20 cellular contexts compared by ENCODE assay signal in the genomic region with DNA sequence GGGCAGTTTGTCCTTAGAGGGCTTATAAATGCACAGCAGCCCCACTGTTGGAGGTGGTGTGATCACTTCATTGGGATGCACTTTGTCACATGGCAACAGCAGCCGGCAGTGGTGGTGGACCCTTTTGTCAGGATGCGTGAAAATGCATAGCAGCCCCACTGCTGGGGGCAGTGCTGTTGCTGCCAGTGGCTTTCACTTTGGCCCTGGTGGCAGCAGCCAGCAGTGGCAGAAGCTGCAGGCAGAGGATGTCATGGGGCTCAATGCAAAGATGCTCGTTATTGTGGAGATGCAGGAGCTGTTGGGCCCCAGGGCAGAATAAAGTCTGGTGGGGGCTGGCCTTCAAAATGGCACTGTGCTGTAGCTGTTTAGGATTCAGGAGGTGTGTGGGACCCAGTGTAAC.
DNase-seq lines count a peak whose midpoint lies in the region; ATAC-seq, FAIRE-seq and TF ChIP-seq lines count a peak whose summit lies in the region.
"Had no signal": no experiment of that assay in that cellular context is flagged by ENCODE, and none has a peak within 500 bp of the region (broad histone marks: within the 10 kb centered on the region; RNA-seq: fewer than 3 reads in every experiment).

No MANE protein-coding gene starts in this region.

- peak; percentile 77 for ATAC-seq in HepG2
- ATAC-seq in right lobe of liver, result no peak
- ATAC-seq in GM21367 (IDR thresholded peaks at IDR 0.05; ENCODE audit: unreplicated experiment), result no peak
- ATAC-seq in GM18870 (IDR thresholded peaks at IDR 0.05; ENCODE audit: unreplicated experiment), result no peak
- ATAC-seq in HG02763 (IDR thresholded peaks at IDR 0.05; ENCODE audit: unreplicated experiment), result no peak
- ATAC-seq: A549 had no signal

- no peaks in the 10 kb centered on the region for H3K79me1 ChIP-seq in mesendoderm (ENCODE audit: low read length)

- no peak overlapping the region for H3K4me2 ChIP-seq in HepG2 (ENCODE audit: low read depth, low read length)
- no peak overlapping the region for H3K4me2 ChIP-seq in mesendoderm (ENCODE audit: low read length)
- H3K4me2 ChIP-seq: A549, BLaER1 had no signal

- H3K4ac ChIP-seq in mesendoderm (ENCODE audit: low read depth, low read length), result no peak overlapping the region

- in situ Hi-C loops in HepG2 (cut with HindIII; ENCODE audit: extremely low pct_ligation_motif_present, low pct_unique_long_range_greater_than_20kb), result no loop called here

- H3K36me3 ChIP-seq in HepG2 (replicated peaks in 1 of 2; ENCODE audit: control insufficient read depth in 1 of 2, insufficient read depth in 2 of 2, low read length in 2 of 2) (no peaks in the 10 kb centered on the region), right lobe of liver (no peaks in the 10 kb centered on the region), endodermal cell (ENCODE audit: control insufficient read depth, insufficient read depth, low read length) (no peaks in the 10 kb centered on the region), mesendoderm (ENCODE audit: control insufficient read depth, insufficient read depth, low read length) (no peaks in the 10 kb centered on the region)
- H3K36me3 ChIP-seq: BLaER1, HAP-1 had no signal

- H3K56ac ChIP-seq in mesendoderm (ENCODE audit: low read length), result no peak overlapping the region

- H3K27ac ChIP-seq in HepG2 (ENCODE audit: extremely low read length, insufficient read depth, low read length) (no peak overlapping the region), right lobe of liver (no peak overlapping the region), endodermal cell (ENCODE audit: low read depth, low read length) (no peak overlapping the region), mesendoderm (ENCODE audit: low read depth, low read length) (no peak overlapping the region)
- H3K27ac ChIP-seq: 22Rv1, A549, BLaER1, HL-60 had no signal

- H3K27me3 Mint-ChIP-seq in endodermal cell (ENCODE audit: insufficient read depth), result peaks cover 2% of the 10 kb centered on the region
- H3K27me3 Mint-ChIP-seq: IgD-negative memory B cell had no signal

- H4K5ac ChIP-seq in mesendoderm (ENCODE audit: low read length), result no peak overlapping the region

- no peak overlapping the region for H2AFZ ChIP-seq in HepG2 (ENCODE audit: low read length)

- H3K27me3 ChIP-seq in HepG2 (ENCODE audit: control insufficient read depth in 1 of 2, insufficient read depth in 2 of 2, low read length in 2 of 2) (no peaks in the 10 kb centered on the region), right lobe of liver (no peaks in the 10 kb centered on the region), endodermal cell (ENCODE audit: control insufficient read depth, insufficient read depth, low read length, poor library complexity, severe bottlenecking) (no peaks in the 10 kb centered on the region), mesendoderm (ENCODE audit: insufficient read depth, low read length, poor library complexity) (no peaks in the 10 kb centered on the region)
- H3K27me3 ChIP-seq: BLaER1 had no signal

- no peak overlapping the region for H3K4me3 Mint-ChIP-seq in endodermal cell
- H3K4me3 Mint-ChIP-seq: CD14-positive monocyte; CD4-positive, alpha-beta memory T cell; IgD-negative memory B cell had no signal

- no peak for TF ChIP-seq CTCF in HepG2 (CRISPR knock-in tag; IDR thresholded peaks at IDR 0.05)
- no peak for TF ChIP-seq CTCF in right lobe of liver (IDR thresholded peaks at IDR 0.05)
- peak; percentile 45 for TF ChIP-seq CTCF in endodermal cell (conservative IDR thresholded peaks at IDR 0.05)

- H3K4me3 ChIP-seq in HepG2 (replicated peaks in 1 of 3; ENCODE audit: insufficient read depth in 1 of 3, low read depth in 2 of 3, low read length in 3 of 3) (no peak overlapping the region), right lobe of liver (no peak overlapping the region), endodermal cell (ENCODE audit: low read length) (no peak overlapping the region), mesendoderm (ENCODE audit: low read length) (no peak overlapping the region)
- H3K4me3 ChIP-seq: A549, BLaER1, HAP-1 had no signal

- DNase-seq in HepG2 (ENCODE audit: low spot score) (no peak), right lobe of liver (no peak), endodermal cell (peak; percentile 76), mesendoderm (peak; percentile 53)
- DNase-seq: CD4-positive, alpha-beta memory T cell; DMS153; DMS79; GF-D8; GOT3; KBM-7 had no signal

- H4K20me1 ChIP-seq in HepG2 (ENCODE audit: insufficient read depth, low read length), result no peaks in the 10 kb centered on the region
- H4K20me1 ChIP-seq: BLaER1 had no signal

- TF ChIP-seq RAD21 in HepG2 (CRISPR knock-in tag; IDR thresholded peaks at IDR 0.05), result no peak

- TF ChIP-seq POLR2A in HepG2 (IDR thresholded peaks at IDR 0.05; ENCODE audit: insufficient read depth in 1 of 2, low read depth in 2 of 2, low read length in 2 of 2), result no peak
- TF ChIP-seq POLR2A in right lobe of liver (IDR thresholded peaks at IDR 0.05), result no peak

- FAIRE-seq in HepG2 (lab: Jason Lieb, UNC), result no peak
- FAIRE-seq: A549 had no signal

- H3K9me3 ChIP-seq in HepG2 (ENCODE audit: low read length) (peaks cover 17% of the 10 kb centered on the region), right lobe of liver (no peaks in the 10 kb centered on the region), endodermal cell (ENCODE audit: control insufficient read depth, low read length) (peaks cover 8% of the 10 kb centered on the region)
- H3K9me3 ChIP-seq: A549, HAP-1 had no signal

- H3K9ac ChIP-seq in HepG2 (ENCODE audit: insufficient read depth, low read depth, low read length), result no peak overlapping the region
- H3K9ac ChIP-seq in endodermal cell (ENCODE audit: extremely low read depth, low read length, poor library complexity, severe bottlenecking), result no peak overlapping the region
- H3K9ac ChIP-seq in mesendoderm (ENCODE audit: low read length), result no peak overlapping the region
- H3K9ac ChIP-seq: BLaER1 had no signal

- intact Hi-C loops in HepG2 (cut with micrococcal nuclease; ENCODE audit: unreplicated experiment), result no loop called here
- intact Hi-C loops in right lobe of liver (cut with DNase I), result no loop called here

- H2AK5ac ChIP-seq in mesendoderm (ENCODE audit: low read length), result no peak overlapping the region

- WGBS in HepG2 (ENCODE audit: low lambda C conversion rate), result no CpG with 5 or more reads among the region's 3 CpGs
- WGBS in right lobe of liver (ENCODE audit: insufficient coverage, low coverage, low lambda C conversion rate, missing lambda C conversion rate), result 100% methylated on average over 1 of the region's 3 CpGs
- WGBS in endodermal cell (ENCODE audit: insufficient coverage in 1 of 2, insufficient read length in 1 of 2), 2 experiments, result 79% methylated on average over 3 of the region's 3 CpGs; no CpG with 5 or more reads in 1 of the 2 experiments
- no CpG with 5 or more reads among the region's 3 CpGs for WGBS in mesendoderm (ENCODE audit: extremely low coverage, insufficient coverage, low lambda C conversion rate)

- H3K4me1 ChIP-seq in HepG2 (ENCODE audit: insufficient read depth, low read length), result peaks cover 21% of the 10 kb centered on the region
- H3K4me1 ChIP-seq in right lobe of liver, result no peaks in the 10 kb centered on the region
- peaks cover 13% of the 10 kb centered on the region for H3K4me1 ChIP-seq in endodermal cell (ENCODE audit: control insufficient read depth, insufficient read depth, low read length)
- peaks cover 7% of the 10 kb centered on the region for H3K4me1 ChIP-seq in mesendoderm (ENCODE audit: control insufficient read depth, low read depth, low read length)
- H3K4me1 ChIP-seq: A549, BLaER1, HAP-1 had no signal

- no peak overlapping the region for H3K23ac ChIP-seq in mesendoderm (ENCODE audit: low read length)

- no peaks in the 10 kb centered on the region for H3K36me3 Mint-ChIP-seq in endodermal cell (ENCODE audit: low read depth)
- H3K36me3 Mint-ChIP-seq: CD14-positive monocyte; CD4-positive, alpha-beta memory T cell had no signal

- H2BK15ac ChIP-seq in mesendoderm (replicated peaks; ENCODE audit: low read depth), result no peak overlapping the region

- POLR2A ChIA-PET in HepG2 (lab: Yijun Ruan, JAX), result no interaction called here

- no TSS peak for BruUV-seq in HepG2 (replicated peaks; lab: Mats Ljungman, UMichigan)

- H3K18ac ChIP-seq in mesendoderm (ENCODE audit: low read length), result no peak overlapping the region

- no peak for TF ChIP-seq EP300 in HepG2 (IDR thresholded peaks at IDR 0.05; ENCODE audit: low read depth in 2 of 2, low read length in 2 of 2)
- TF ChIP-seq EP300 in HepG2 (CRISPR knock-in tag; IDR thresholded peaks at IDR 0.05; ENCODE audit: borderline replicate concordance), result no peak

- H3K9me3 Mint-ChIP-seq in endodermal cell, result peaks cover 10% of the 10 kb centered on the region

- H2BK5ac ChIP-seq in mesendoderm (ENCODE audit: low read length), result no peak overlapping the region

- H3K79me2 ChIP-seq in HepG2 (ENCODE audit: insufficient read depth, low read length) (no peaks in the 10 kb centered on the region), mesendoderm (ENCODE audit: control insufficient read depth, insufficient read depth, low read length) (no peaks in the 10 kb centered on the region)

- H3K4me1 Mint-ChIP-seq in endodermal cell, result peaks cover 8% of the 10 kb centered on the region
- H3K4me1 Mint-ChIP-seq: CD14-positive monocyte; CD4-positive, alpha-beta memory T cell; IgD-negative memory B cell had no signal

- no peak overlapping the region for H3K27ac Mint-ChIP-seq in endodermal cell
- H3K27ac Mint-ChIP-seq: CD14-positive monocyte; CD4-positive, alpha-beta memory T cell; IgD-negative memory B cell had no signal

- CTCF ChIA-PET in HepG2 (lab: Yijun Ruan, JAX; ENCODE audit: low intra/inter-chr PET ratio, low total read pairs), result no interaction called here

- no peak overlapping the region for H4K8ac ChIP-seq in mesendoderm (ENCODE audit: low read depth, low read length)

- no peak overlapping the region for H2BK120ac ChIP-seq in mesendoderm (ENCODE audit: low read depth, low read length)

TF ChIP-seq in HepG2, 621 proteins besides CTCF, POLR2A, EP300 and RAD21 (continues in another document):
- TF ChIP-seq ZNF382 (CRISPR knock-in tag; IDR thresholded peaks at IDR 0.05; ENCODE audit: borderline replicate concordance) (no peak), HMGA1 (CRISPR knock-in tag; conservative IDR thresholded peaks at IDR 0.05) (no peak), AGO1 (IDR thresholded peaks at IDR 0.05; ENCODE audit: low read depth, low read length, poor library complexity, severe bottlenecking) (no peak), KMT2B (CRISPR knock-in tag; IDR thresholded peaks at IDR 0.05) (no peak), ZNF629 (CRISPR knock-in tag; conservative IDR thresholded peaks at IDR 0.05) (no peak), KLF16 (CRISPR knock-in tag; IDR thresholded peaks at IDR 0.05) (no peak), ZNF567 (CRISPR knock-in tag; IDR thresholded peaks at IDR 0.05; ENCODE audit: borderline replicate concordance) (no peak), ZNF367 (CRISPR knock-in tag; IDR thresholded peaks at IDR 0.05; ENCODE audit: borderline replicate concordance) (no peak)

Comparison
In these comparisons a context has a peak if more than half of its experiments do, and no peak if none do; other contexts are left out.
1. DNase-seq: peak in endodermal cell (single experiment) and mesendoderm (single experiment); none in HepG2 (single experiment) and right lobe of liver (0 of 3).